ENCODE assay signal across 21 cellular contexts in genomic region chr9:129010267-129010975, GRCh38. TPM values are rescaled to one million over a fixed set of nuclear protein-coding genes. Genes with fewer than 3 reads are reported as not detected.
DNase-seq lines count a peak whose midpoint lies in the region; ATAC-seq, FAIRE-seq and TF ChIP-seq lines count a peak whose summit lies in the region.
"Had no signal": no experiment of that assay in that cellular context is flagged by ENCODE, and none has a peak within 500 bp of the region (broad histone marks: within the 10 kb centered on the region; RNA-seq: fewer than 3 reads in every experiment).

No MANE protein-coding gene starts in this region.

- H2AFZ ChIP-seq in H1 (ENCODE audit: low read length): no peak overlapping the region
- H2AFZ ChIP-seq: GM23248 had no signal

- H3K23me2 ChIP-seq in H1 (ENCODE audit: low read depth, low read length): no peaks in the 10 kb centered on the region

- no peak overlapping the region for H4K91ac ChIP-seq in H1 (replicated peaks; ENCODE audit: insufficient read length, low read length)

- H3K27me3 ChIP-seq in H7 (ENCODE audit: control insufficient read depth, insufficient read depth, low read length): no peaks in the 10 kb centered on the region
- H3K27me3 ChIP-seq in H1 (replicated peaks in 1 of 4; ENCODE audit: control insufficient read depth in 3 of 4, extremely low read depth in 1 of 4, insufficient read depth in 3 of 4, low read length in 3 of 4): no peaks in the 10 kb centered on the region
- H3K27me3 ChIP-seq in aorta (ENCODE audit: control insufficient read depth in 1 of 2, insufficient read depth in 2 of 2, low read length in 1 of 2): no peaks in the 10 kb centered on the region

- no peak overlapping the region for H3K9ac ChIP-seq in H1 (replicated peaks in 1 of 4; ENCODE audit: extremely low read depth in 1 of 4, low read depth in 3 of 4, low read length in 3 of 4)
- H3K9ac ChIP-seq: GM23248 had no signal

- H2BK12ac ChIP-seq in H1 (ENCODE audit: low read depth, low read length): no peak overlapping the region

- H3K36me3 ChIP-seq in H7 (replicated peaks; ENCODE audit: control insufficient read depth, insufficient read depth, low read length) (peaks cover 27% of the 10 kb centered on the region), H1 (ENCODE audit: control insufficient read depth in 2 of 4, insufficient read depth in 4 of 4, low read length in 3 of 4) (peaks cover 14 to 60% (median 36%) of the 10 kb centered on the region in 4 experiments), aorta (ENCODE audit: control insufficient read depth in 1 of 2, insufficient read depth in 2 of 2, low read length in 1 of 2) (peaks cover 0 to 5% of the 10 kb centered on the region in 2 donors)

- no peak overlapping the region for H3K4me2 ChIP-seq in H1 (ENCODE audit: insufficient read depth in 1 of 2, low read depth in 2 of 2, low read length in 2 of 2)
- H3K4me2 ChIP-seq: A549 had no signal

- DNase-seq in activated T-cell treated with anti-CD3 and anti-CD28 coated beads, Interleukin-2, amount 50 U/mL, for 24 hours: no peak
- no peak for DNase-seq in activated T-cell treated with anti-CD3 and anti-CD28 coated beads, Interleukin-2, amount 50 U/mL, for 72 hours
- DNase-seq in H7 (peak; percentile 44), H1 (ENCODE audit: low read depth in 1 of 2, low spot score in 2 of 2) (no peak), COR-L47 (lab: John Stamatoyannopoulos, UW) (no peak), aorta (no peak)
- no peak for DNase-seq in stimulated activated naive B cell treated with anti-CD40 and anti-IgM and Interleukin-4, amounts not matched to agents 10 μg/mL and 1 μg/mL and 100 μg/mL, for 72 hours
- DNase-seq in activated CD4-positive, alpha-beta T cell treated with anti-CD3 and anti-CD28 coated beads for 48 hours: no peak
- DNase-seq: AML-193; CD4-positive, alpha-beta T cell; DMS79 treated with DMSO at 0.1 percent for 48 hours; GF-D8; GM23248; HFFc6 had no signal

- no peaks in the 10 kb centered on the region for H3K79me2 ChIP-seq in H1 (ENCODE audit: control insufficient read depth in 1 of 2, insufficient read depth in 2 of 2, low read length in 2 of 2)

- H3K4me1 Mint-ChIP-seq in activated T-cell treated with anti-CD3 and anti-CD28 coated beads, Interleukin-2, amount 50 U/mL, for 24 hours (ENCODE audit: low read depth): no peaks in the 10 kb centered on the region
- no peaks in the 10 kb centered on the region for H3K4me1 Mint-ChIP-seq in activated T-cell treated with anti-CD3 and anti-CD28 coated beads, Interleukin-2, amount 50 U/mL, for 72 hours (ENCODE audit: low read depth)
- peaks cover 4 to 6% of the 10 kb centered on the region in 2 donors for H3K4me1 Mint-ChIP-seq in stimulated activated naive B cell treated with anti-CD40 and anti-IgM and Interleukin-4, amounts not matched to agents 10 μg/mL and 1 μg/mL and 100 μg/mL, for 72 hours

- H3K27me3 Mint-ChIP-seq in activated T-cell treated with anti-CD3 and anti-CD28 coated beads, Interleukin-2, amount 50 U/mL, for 24 hours: no peaks in the 10 kb centered on the region
- H3K27me3 Mint-ChIP-seq in activated T-cell treated with anti-CD3 and anti-CD28 coated beads, Interleukin-2, amount 50 U/mL, for 72 hours (ENCODE audit: low read depth): no peaks in the 10 kb centered on the region
- no peaks in the 10 kb centered on the region for H3K27me3 Mint-ChIP-seq in stimulated activated naive B cell treated with anti-CD40 and anti-IgM and Interleukin-4, amounts not matched to agents 10 μg/mL and 1 μg/mL and 100 μg/mL, for 72 hours
- H3K27me3 Mint-ChIP-seq: CD4-positive, alpha-beta T cell; IgD-negative memory B cell had no signal

- H4K8ac ChIP-seq in H1 (ENCODE audit: extremely low read depth, insufficient read depth, low read length): no peak overlapping the region

- H3K4me3 ChIP-seq in H7 (ENCODE audit: insufficient read depth, low read depth, low read length) (no peak overlapping the region), H1 (ENCODE audit: extremely low read depth in 1 of 4, insufficient read depth in 2 of 4, low read depth in 3 of 4, low read length in 4 of 4) (no peak overlapping the region), aorta (ENCODE audit: low read length in 2 of 2) (no peak overlapping the region)
- H3K4me3 ChIP-seq: A549, GM23248 had no signal

- H2BK120ac ChIP-seq in H1 (replicated peaks; ENCODE audit: low read depth, low read length): no peak overlapping the region

- no peak for TF ChIP-seq POLR2A in H1 (IDR thresholded peaks at IDR 0.05; ENCODE audit: control extremely low read depth in 1 of 2, low read depth in 2 of 2, low read length in 2 of 2)

- no peak overlapping the region for H2AK5ac ChIP-seq in H1 (ENCODE audit: low read depth, low read length)

- no peak overlapping the region for H3K4ac ChIP-seq in H1 (replicated peaks; ENCODE audit: insufficient read length, low read depth, low read length)

- no peak overlapping the region for H3K4me3 Mint-ChIP-seq in activated T-cell treated with anti-CD3 and anti-CD28 coated beads, Interleukin-2, amount 50 U/mL, for 24 hours
- no peak overlapping the region for H3K4me3 Mint-ChIP-seq in activated T-cell treated with anti-CD3 and anti-CD28 coated beads, Interleukin-2, amount 50 U/mL, for 72 hours
- no peak overlapping the region for H3K4me3 Mint-ChIP-seq in stimulated activated naive B cell treated with anti-CD40 and anti-IgM and Interleukin-4, amounts not matched to agents 10 μg/mL and 1 μg/mL and 100 μg/mL, for 72 hours
- H3K4me3 Mint-ChIP-seq: CD4-positive, alpha-beta T cell; HFFc6 had no signal

- POLR2A ChIA-PET in H1 (lab: Charles Lee; ENCODE audit: partially characterized antibody): interaction anchor here (0.7 to 2.6 kb wide), 3 partner anchors 12 to 380 kb away, joined by 3 to 9 read pairs (median 3); no protein-coding TSS in a partner anchor

- H3K18ac ChIP-seq in H1 (ENCODE audit: extremely low read depth, low read length): no peak overlapping the region

- peaks cover 2% of the 10 kb centered on the region for H3K79me1 ChIP-seq in H1 (ENCODE audit: low read depth, low read length)

- no peak for TF ChIP-seq EP300 in H1 (IDR thresholded peaks at IDR 0.05; ENCODE audit: borderline replicate concordance in 1 of 2, low read depth in 2 of 2, low read length in 2 of 2)

- H3K27ac ChIP-seq in H1 (ENCODE audit: low read depth, low read length) (no peak overlapping the region), aorta (ENCODE audit: low read depth in 1 of 2, low read length in 2 of 2) (no peak overlapping the region)
- H3K27ac ChIP-seq: 22Rv1, A549, C4-2B, GM23248 had no signal

- H4K5ac ChIP-seq in H1 (ENCODE audit: insufficient read length, low read depth, low read length): no peak overlapping the region

- H2BK5ac ChIP-seq in H1 (ENCODE audit: low read depth, low read length): no peak overlapping the region; the same call in 1 of the 2 replicates

- H3K9me3 ChIP-seq in H1 (ENCODE audit: insufficient read depth in 2 of 2, low read depth in 1 of 2, low read length in 1 of 2) (no peaks in the 10 kb centered on the region), aorta (ENCODE audit: control insufficient read depth, low read length) (no peaks in the 10 kb centered on the region)
- H3K9me3 ChIP-seq: A549 had no signal

- no peak for ATAC-seq in activated T-cell treated with anti-CD3 and anti-CD28 coated beads, Interleukin-2, amount 50 U/mL, for 72 hours (replicated peaks in 1 of 2)
- ATAC-seq in stimulated activated naive B cell treated with anti-CD40 and anti-IgM and Interleukin-4, amounts not matched to agents 10 μg/mL and 1 μg/mL and 100 μg/mL, for 72 hours (replicated peaks): no peak
- no peak for ATAC-seq in aorta (ENCODE audit: low FRiP score)
- ATAC-seq: A549, HCT116 had no signal

- H2BK15ac ChIP-seq in H1 (ENCODE audit: low read length): no peak overlapping the region

- H3K36me3 Mint-ChIP-seq in activated T-cell treated with anti-CD3 and anti-CD28 coated beads, Interleukin-2, amount 50 U/mL, for 24 hours (ENCODE audit: low read depth): peaks cover 86% of the 10 kb centered on the region
- peaks cover 0 to 4% of the 10 kb centered on the region in 2 donors for H3K36me3 Mint-ChIP-seq in activated T-cell treated with anti-CD3 and anti-CD28 coated beads, Interleukin-2, amount 50 U/mL, for 72 hours (ENCODE audit: insufficient read depth in 2 of 2)
- H3K36me3 Mint-ChIP-seq in stimulated activated naive B cell treated with anti-CD40 and anti-IgM and Interleukin-4, amounts not matched to agents 10 μg/mL and 1 μg/mL and 100 μg/mL, for 72 hours: peaks cover 41 to 56% of the 10 kb centered on the region in 2 donors

- H3K4me1 ChIP-seq in H1 (replicated peaks in 1 of 4; ENCODE audit: control insufficient read depth in 3 of 4, insufficient read depth in 4 of 4, low read length in 3 of 4) (no peaks in the 10 kb centered on the region), aorta (ENCODE audit: control insufficient read depth in 1 of 2, insufficient read depth in 2 of 2, low read length in 2 of 2) (no peaks in the 10 kb centered on the region)
- H3K4me1 ChIP-seq: A549 had no signal

- peaks cover 4 to 18% of the 10 kb centered on the region in 2 experiments for H4K20me1 ChIP-seq in H1 (replicated peaks in 1 of 2; ENCODE audit: control insufficient read depth in 1 of 2, insufficient read depth in 2 of 2, low read length in 2 of 2)

- no peak for TF ChIP-seq RAD21 in H1 (IDR thresholded peaks at IDR 0.05 in 1 of 2, conservative IDR thresholded peaks at IDR 0.05 in 1 of 2; ENCODE audit: low read depth in 2 of 2, low read length in 2 of 2)

- CTCF ChIA-PET in H1 (lab: Charles Lee; ENCODE audit: partially characterized antibody): interaction anchor here (0.6 to 7.8 kb wide), 5 partner anchors 11 to 41 kb away, joined by 3 to 89 read pairs (median 3); no protein-coding TSS in a partner anchor

- H3K9me3 Mint-ChIP-seq in activated T-cell treated with anti-CD3 and anti-CD28 coated beads, Interleukin-2, amount 50 U/mL, for 24 hours: no peaks in the 10 kb centered on the region
- no peaks in the 10 kb centered on the region for H3K9me3 Mint-ChIP-seq in activated T-cell treated with anti-CD3 and anti-CD28 coated beads, Interleukin-2, amount 50 U/mL, for 72 hours
- no peaks in the 10 kb centered on the region for H3K9me3 Mint-ChIP-seq in stimulated activated naive B cell treated with anti-CD40 and anti-IgM and Interleukin-4, amounts not matched to agents 10 μg/mL and 1 μg/mL and 100 μg/mL, for 72 hours
- H3K9me3 Mint-ChIP-seq: CD4-positive, alpha-beta T cell; HFFc6; IgD-negative memory B cell had no signal

- peak overlapping the region; percentile 11 for H3K27ac Mint-ChIP-seq in activated T-cell treated with anti-CD3 and anti-CD28 coated beads, Interleukin-2, amount 50 U/mL, for 24 hours
- no peak overlapping the region for H3K27ac Mint-ChIP-seq in activated T-cell treated with anti-CD3 and anti-CD28 coated beads, Interleukin-2, amount 50 U/mL, for 72 hours
- peak overlapping the region; percentile 31 for H3K27ac Mint-ChIP-seq in stimulated activated naive B cell treated with anti-CD40 and anti-IgM and Interleukin-4, amounts not matched to agents 10 μg/mL and 1 μg/mL and 100 μg/mL, for 72 hours
- H3K27ac Mint-ChIP-seq: CD4-positive, alpha-beta T cell had no signal

- TF ChIP-seq CTCF in H1 (IDR thresholded peaks at IDR 0.05; ENCODE audit: control extremely low read depth in 1 of 3, insufficient read depth in 1 of 3, low read depth in 1 of 3, low read length in 3 of 3): no peak

- no peak overlapping the region for H3K56ac ChIP-seq in H1 (replicated peaks; ENCODE audit: insufficient read length, low read depth, low read length)

- 95% methylated on average over 4 of the region's 8 CpGs; no CpG with 5 or more reads in 1 of the 2 experiments for WGBS in H1 (ENCODE audit: extremely low coverage in 1 of 2, insufficient coverage in 1 of 2, insufficient read length in 1 of 2, insufficient replicate concordance in 2 of 2, low coverage in 1 of 2, low lambda C conversion rate in 2 of 2, missing lambda C conversion rate in 1 of 2), 2 experiments
- 91 to 96% methylated on average over 5 to 8 of the region's 8 CpGs for WGBS in aorta, 2 donors

- intact Hi-C loops in aorta (cut with DNase I): no loop called here

- H2BK20ac ChIP-seq in H1 (ENCODE audit: low read length): no peak overlapping the region

- H3K23ac ChIP-seq in H1 (ENCODE audit: insufficient read length): no peak overlapping the region

- no peak for FAIRE-seq in H1 (lab: Jason Lieb, UNC)
- FAIRE-seq: A549, H54, HTR-8/SVneo had no signal

- H3K14ac ChIP-seq in H1 (ENCODE audit: insufficient read length): no peak overlapping the region

RNA-seq across cellular contexts. Expression of gene SH3GLB2, which starts 17.7 kb away (rescaled TPM):
- total RNA-seq in activated T-cell treated with anti-CD3 and anti-CD28 coated beads, Interleukin-2, amount 50 U/mL, for 72 hours: 10 to 100 TPM; 41.3 to 41.8 TPM
- 79.1 and 80.1 TPM in 2 replicates for total RNA-seq in H7 (2014; rRNA removed; shearing (Covaris generic))
- 52.7 and 54.9 TPM in 2 replicates for total RNA-seq in H1 (2021; fragmentation: NEBNext Ultra II Directional; extraction: Animal tissue kit (Norgen Biotek cat#: 25700))
- polyA plus RNA-seq in H1 (2011; rRNA removed) (79.9 and 95.9 TPM in 2 replicates), aorta (100 to 1,000 TPM in 1 of 2 donors, 10 to 100 TPM in 1; 34.4 to 232 TPM)
- 70.3 TPM for polyA plus RNA-seq in H1 (2011; cell fraction: cytosol; rRNA removed)
- polyA plus RNA-seq in H1 (2011; cell fraction: nucleus; rRNA removed): 212 TPM
- 30.6 to 57.9 TPM (median 53.7 TPM) in 4 replicates for polyA plus RNA-seq in H1 (2012, experiment 1 of 2)
- 34.8 TPM for polyA plus RNA-seq in H1 (2012, experiment 2 of 2)
- polyA plus RNA-seq in H1 (2013, experiment 1 of 2): 32.9 TPM
- 31.8 TPM for polyA plus RNA-seq in H1 (2013, experiment 2 of 2)
- polyA minus RNA-seq in H1 (2011; rRNA and poly(A)+ RNA removed): 25.4 and 33.3 TPM in 2 replicates
- polyA minus RNA-seq in H1 (2011; cell fraction: cytosol; rRNA and poly(A)+ RNA removed): 31.9 TPM
- polyA minus RNA-seq in H1 (2011; cell fraction: nucleus; rRNA and poly(A)+ RNA removed): 44.1 TPM
- 100 to 1,000 TPM in 1 of 2 donors, 10 to 100 TPM in 1; 64.9 to 107 TPM for total RNA-seq in aorta

RNA-seq across cellular contexts. Expression of gene MIGA2, which starts 26.0 kb away (rescaled TPM):
- total RNA-seq in activated T-cell treated with anti-CD3 and anti-CD28 coated beads, Interleukin-2, amount 50 U/mL, for 72 hours: 10 to 100 TPM; 38.5 to 41.5 TPM
- total RNA-seq in H7 (2014; rRNA removed; shearing (Covaris generic)): 26.4 and 33.8 TPM in 2 replicates
- 30.9 and 39.0 TPM in 2 replicates for total RNA-seq in H1 (2021; fragmentation: NEBNext Ultra II Directional; extraction: Animal tissue kit (Norgen Biotek cat#: 25700))
- polyA plus RNA-seq in H1 (2011; rRNA removed) (24.6 and 36.6 TPM in 2 replicates), aorta (10 to 100 TPM in 1 of 2 donors, 1 to 10 TPM in 1; 8.5 to 32.3 TPM)
- polyA plus RNA-seq in H1 (2011; cell fraction: cytosol; rRNA removed): 31.0 TPM
- 271 TPM for polyA plus RNA-seq in H1 (2011; cell fraction: nucleus; rRNA removed)
- 23.6 to 37.7 TPM (median 30.3 TPM) in 4 replicates for polyA plus RNA-seq in H1 (2012, experiment 1 of 2)
- polyA plus RNA-seq in H1 (2012, experiment 2 of 2): 23.7 TPM
- polyA plus RNA-seq in H1 (2013, experiment 1 of 2): 18.7 TPM
- polyA plus RNA-seq in H1 (2013, experiment 2 of 2): 16.5 TPM
- polyA minus RNA-seq in H1 (2011; rRNA and poly(A)+ RNA removed): 11.5 and 21.2 TPM in 2 replicates
- 8.1 TPM for polyA minus RNA-seq in H1 (2011; cell fraction: cytosol; rRNA and poly(A)+ RNA removed)
- polyA minus RNA-seq in H1 (2011; cell fraction: nucleus; rRNA and poly(A)+ RNA removed): 51.4 TPM
- 10 to 100 TPM; 21.8 to 28.3 TPM for total RNA-seq in aorta
